ENCODE assay signal across 18 cellular contexts in genomic region chr6:105109955-105110650, GRCh38.
DNase-seq lines count a peak whose midpoint lies in the region; ATAC-seq and TF ChIP-seq lines count a peak whose summit lies in the region.
"Had no signal": no experiment of that assay in that cellular context is flagged by ENCODE, and none has a peak within 500 bp of the region (broad histone marks: within the 10 kb centered on the region; RNA-seq: fewer than 3 reads in every experiment).

No MANE protein-coding gene starts in this region.

- no peak overlapping the region; the same call in 1 of the 2 replicates for H3K9ac ChIP-seq in KMS-11

- H4K20me1 ChIP-seq in KMS-11 (ENCODE audit: insufficient read depth): no peaks in the 10 kb centered on the region

- WGBS in psoas muscle, 3 donors: 52 to 69% (median 53%) methylated on average over 5 of the region's 5 CpGs

- no peaks in the 10 kb centered on the region for H3K9me3 ChIP-seq in psoas muscle
- no peaks in the 10 kb centered on the region for H3K9me3 ChIP-seq in upper lobe of right lung
- no peaks in the 10 kb centered on the region for H3K9me3 ChIP-seq in BE2C

- peak overlapping the region; percentile 30; the same call in 1 of the 2 replicates for H2AFZ ChIP-seq in KMS-11 (ENCODE audit: low read depth)

- H3K36me3 ChIP-seq in KMS-11 (ENCODE audit: insufficient read depth) (no peaks in the 10 kb centered on the region), psoas muscle (ENCODE audit: insufficient read depth in 1 of 2, low read depth in 1 of 2) (peaks cover 7 to 78% of the 10 kb centered on the region in 2 donors), upper lobe of right lung (no peaks in the 10 kb centered on the region), BE2C (peaks cover 9% of the 10 kb centered on the region)

- H3K4me3 ChIP-seq in KMS-11 (IDR thresholded peaks at IDR 0.05; ENCODE audit: insufficient read depth, low read depth, low read length) (no peak overlapping the region), psoas muscle (no peak overlapping the region), upper lobe of right lung (no peak overlapping the region), BE2C (ENCODE audit: low read depth, low read length) (no peak overlapping the region)

- H3K27me3 ChIP-seq in KMS-11 (ENCODE audit: insufficient read depth, low read depth) (no peaks in the 10 kb centered on the region), psoas muscle (ENCODE audit: insufficient read depth in 3 of 3, low read length in 2 of 3) (no peaks in the 10 kb centered on the region), upper lobe of right lung (no peaks in the 10 kb centered on the region), BE2C (no peaks in the 10 kb centered on the region)

- peak; percentile 58 for ATAC-seq in GM21390 (IDR thresholded peaks at IDR 0.05; ENCODE audit: unreplicated experiment)
- peak in 1 of 4 donors; percentile 56 for ATAC-seq in psoas muscle
- ATAC-seq in upper lobe of right lung: no peak
- ATAC-seq in GM21825 (IDR thresholded peaks at IDR 0.05; ENCODE audit: unreplicated experiment): no peak
- ATAC-seq: SK-N-SH treated with all-trans-retinoic acid at 6 μM for 48 hours, T-cell had no signal

- H3K27ac ChIP-seq in KMS-11: peak overlapping the region; percentile 72
- H3K27ac ChIP-seq in psoas muscle: peak overlapping the region; percentile 56
- no peak overlapping the region for H3K27ac ChIP-seq in upper lobe of right lung
- H3K27ac ChIP-seq: C4-2B had no signal

- no peak for DNase-seq in psoas muscle
- no peak for DNase-seq in upper lobe of right lung
- no peak for DNase-seq in NCI-H2227 (lab: John Stamatoyannopoulos, UW; ENCODE audit: unreplicated experiment)
- DNase-seq in BE2C: no peak
- DNase-seq: ACHN, HFFc6, NCI-H1105 treated with DMSO at 0.1 percent for 48 hours, NCI-H1694, NCI-H2227 treated with DMSO at 0.1 percent for 48 hours, NCI-H510A treated with DMSO at 0.1 percent for 48 hours, NCI-H774, SHP77 treated with DMSO at 0.1 percent for 48 hours, T-cell had no signal

- peaks cover 36% of the 10 kb centered on the region for H3K4me1 ChIP-seq in KMS-11 (ENCODE audit: low read depth, poor library complexity, severe bottlenecking)
- peaks cover 23% of the 10 kb centered on the region for H3K4me1 ChIP-seq in psoas muscle
- H3K4me1 ChIP-seq in upper lobe of right lung: no peaks in the 10 kb centered on the region
- H3K4me1 ChIP-seq in BE2C: no peaks in the 10 kb centered on the region; the same call in none of the 2 replicates

- no peaks in the 10 kb centered on the region for H3K79me2 ChIP-seq in KMS-11 (ENCODE audit: insufficient read depth, low read depth)

- TF ChIP-seq CTCF in KMS-11 (conservative IDR thresholded peaks at IDR 0.05; ENCODE audit: low read depth, low read length) (no peak), psoas muscle (IDR thresholded peaks at IDR 0.05) (no peak), upper lobe of right lung (IDR thresholded peaks at IDR 0.05) (no peak), BE2C (IDR thresholded peaks at IDR 0.05; ENCODE audit: low read depth, low read length) (no peak)

- intact Hi-C loops in psoas muscle (cut with DNase I): no loop called here
- intact Hi-C loops in upper lobe of right lung (cut with DNase I): no loop called here

- peak overlapping the region; percentile 73 for H3K4me2 ChIP-seq in KMS-11
